Comparison of ENCODE assay signal across 2 cellular contexts in genomic region chr2:68955432-68955831, GRCh38.
TF ChIP-seq lines count a peak whose summit lies in the region.

No MANE protein-coding gene starts in this region.

TF ChIP-seq in A549, 52 proteins besides CTCF, POLR2A, EP300 and RAD21:
- 0 out of 2 replicates have a peak, but pooled peaks have one; percentile 18 for TF ChIP-seq CHD4 (IDR thresholded peaks at IDR 0.05; ENCODE audit: borderline replicate concordance)

TF ChIP-seq in HepG2, 621 proteins besides CTCF, POLR2A, EP300 and RAD21:
- peak; percentile 30; the same call in 1 of the 2 replicates for TF ChIP-seq MNT (IDR thresholded peaks at IDR 0.05)
TF ChIP-seq in HepG2: peak in this region for 1; not testable (repeated sequence) for 620.
